In the genomic region with DNA sequence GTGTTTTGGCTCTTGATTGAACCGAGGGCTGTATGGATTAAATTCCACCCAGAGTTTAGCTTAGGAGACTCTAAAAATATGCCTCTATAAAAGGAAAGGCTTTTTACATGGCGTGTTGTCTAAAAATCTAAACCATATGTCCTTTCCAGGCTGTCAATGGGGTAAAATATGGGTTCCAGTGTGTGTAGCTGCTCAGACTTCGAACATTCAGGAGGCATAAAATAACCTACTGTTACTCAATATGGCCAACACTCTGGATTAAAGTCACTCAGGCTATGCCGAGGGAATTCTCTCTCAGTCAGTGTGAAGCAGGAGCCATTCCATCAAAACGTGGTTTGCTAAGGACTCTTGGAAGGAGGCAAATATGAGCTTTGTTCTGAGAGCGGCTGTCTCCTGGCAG, we compare ENCODE assay signal across 1 cellular context.
TF ChIP-seq lines count a peak whose summit lies in the region.

No MANE protein-coding gene starts in this region.

TF ChIP-seq in HepG2, 621 proteins besides CTCF, POLR2A, EP300 and RAD21 (continued from another document):
- TF ChIP-seq MEIS2 (CRISPR knock-in tag; IDR thresholded peaks at IDR 0.05) (no peak), ZNF563 (CRISPR knock-in tag; IDR thresholded peaks at IDR 0.05) (no peak), REXO4 (CRISPR knock-in tag; IDR thresholded peaks at IDR 0.05; ENCODE audit: borderline replicate concordance) (no peak), KDM1A (CRISPR knock-in tag; IDR thresholded peaks at IDR 0.05) (no peak), GMEB2 (CRISPR knock-in tag; IDR thresholded peaks at IDR 0.05; ENCODE audit: low read depth) (no peak), HMG20A (CRISPR knock-in tag; IDR thresholded peaks at IDR 0.05; ENCODE audit: borderline replicate concordance) (no peak), TAF1 (CRISPR knock-in tag; IDR thresholded peaks at IDR 0.05) (no peak), MYNN (CRISPR knock-in tag; IDR thresholded peaks at IDR 0.05; ENCODE audit: low read depth) (no peak), ZBTB10 (CRISPR knock-in tag; IDR thresholded peaks at IDR 0.05; ENCODE audit: borderline replicate concordance) (no peak), ZNF230 (CRISPR knock-in tag; IDR thresholded peaks at IDR 0.05) (no peak), ZNF616 (CRISPR knock-in tag; IDR thresholded peaks at IDR 0.05; ENCODE audit: low read depth) (no peak)
